Comparison of ENCODE assay signal across 1 cellular context in genomic region chr12:54262403-54262925, GRCh38.
TF ChIP-seq lines count a peak whose summit lies in the region.

No MANE protein-coding gene starts in this region.

TF ChIP-seq in K562, 482 proteins besides CTCF, POLR2A, EP300 and RAD21 (continued from another document and continues in another):
- peak; percentile 97 for TF ChIP-seq ATF3 (IDR thresholded peaks at IDR 0.05)
- no peak for TF ChIP-seq ATF3 (CRISPR knock-in tag; conservative IDR thresholded peaks at IDR 0.05)
- no peak for TF ChIP-seq TAF15 (IDR thresholded peaks at IDR 0.05; ENCODE audit: low read depth, low read length)
- peak; percentile 89 for TF ChIP-seq MECOM (CRISPR knock-in tag; IDR thresholded peaks at IDR 0.05)
- peak; percentile 55; the same call in 1 of the 2 replicates for TF ChIP-seq MYNN (IDR thresholded peaks at IDR 0.05)
- no peak for TF ChIP-seq MYNN (CRISPR knock-in tag; IDR thresholded peaks at IDR 0.05)
- no peak for TF ChIP-seq PBX2 (CRISPR knock-in tag; IDR thresholded peaks at IDR 0.05; ENCODE audit: low read depth)
- peak; percentile 97 for TF ChIP-seq PBX2 (tag; conservative IDR thresholded peaks at IDR 0.05; ENCODE audit: low read depth)
- TF ChIP-seq CBX2 (IDR thresholded peaks at IDR 0.05; ENCODE audit: insufficient read depth, low read length, poor library complexity, severe bottlenecking): no peak
- no peak for TF ChIP-seq CUX1 (CRISPR knock-in tag; IDR thresholded peaks at IDR 0.05)
- TF ChIP-seq L3MBTL2 (IDR thresholded peaks at IDR 0.05): 0 out of 2 replicates have a peak, but pooled peaks have one; percentile 33
- TF ChIP-seq ZNF133 (CRISPR knock-in tag; IDR thresholded peaks at IDR 0.05): no peak
- TF ChIP-seq ZBTB43 (CRISPR knock-in tag; IDR thresholded peaks at IDR 0.05): no peak
- TF ChIP-seq MITF (IDR thresholded peaks at IDR 0.05): no peak
- peak; percentile 90 for TF ChIP-seq CTBP1 (IDR thresholded peaks at IDR 0.05; ENCODE audit: borderline replicate concordance)
- TF ChIP-seq NBN (IDR thresholded peaks at IDR 0.05; ENCODE audit: low read depth): peak; percentile 81; the same call in 1 of the 2 replicates
- TF ChIP-seq IFI16 (CRISPR knock-in tag; IDR thresholded peaks at IDR 0.05): no peak
- TF ChIP-seq ZNF395 (CRISPR knock-in tag; IDR thresholded peaks at IDR 0.05): 0 out of 2 replicates have a peak, but pooled peaks have one; percentile 54
- TF ChIP-seq ZBTB17 (CRISPR knock-in tag; IDR thresholded peaks at IDR 0.05): 0 out of 2 replicates have a peak, but pooled peaks have one; percentile 6
- no peak for TF ChIP-seq PRPF4 (IDR thresholded peaks at IDR 0.05; ENCODE audit: insufficient read depth, low read depth, low read length, poor library complexity, severe bottlenecking)
- peak; percentile 98 for TF ChIP-seq MEIS2 (IDR thresholded peaks at IDR 0.05; ENCODE audit: partially characterized antibody)
- 0 out of 2 replicates have a peak, but pooled peaks have one; percentile 49 for TF ChIP-seq NCOA1 (IDR thresholded peaks at IDR 0.05; ENCODE audit: low read depth)
- peak in 1 of 2 experiments; percentile 49; a peak in 1 of 4 replicates for TF ChIP-seq RCOR1 (IDR thresholded peaks at IDR 0.05; ENCODE audit: borderline replicate concordance in 1 of 2, low read depth in 2 of 2, low read length in 2 of 2)
- 0 out of 2 replicates have a peak, but pooled peaks have one; percentile 12 for TF ChIP-seq CXXC5 (CRISPR knock-in tag; IDR thresholded peaks at IDR 0.05)
- TF ChIP-seq PHF21A (IDR thresholded peaks at IDR 0.05; ENCODE audit: borderline replicate concordance, low read depth): no peak
- TF ChIP-seq ATF1 (CRISPR knock-in tag; IDR thresholded peaks at IDR 0.05): no peak
- peak; percentile 82 for TF ChIP-seq ATF1 (tag; IDR thresholded peaks at IDR 0.05)
- TF ChIP-seq ZNF639 (CRISPR knock-in tag; conservative IDR thresholded peaks at IDR 0.05 in 1 of 2, IDR thresholded peaks at IDR 0.05 in 1 of 2): peak in 1 of 2 experiments; percentile 26; a peak in 1 of 4 replicates
- no peak for TF ChIP-seq RHOXF2B (CRISPR knock-in tag; conservative IDR thresholded peaks at IDR 0.05)
- TF ChIP-seq ZNF586 (CRISPR knock-in tag; conservative IDR thresholded peaks at IDR 0.05): no peak
- no peak for TF ChIP-seq ZNF140 (CRISPR knock-in tag; IDR thresholded peaks at IDR 0.05)
- TF ChIP-seq GATAD2A (IDR thresholded peaks at IDR 0.05): no peak
- no peak for TF ChIP-seq TCFL5 (CRISPR knock-in tag; conservative IDR thresholded peaks at IDR 0.05)
- TF ChIP-seq NR2C2 (CRISPR knock-in tag; IDR thresholded peaks at IDR 0.05): no peak
- TF ChIP-seq NR2C2 (tag; IDR thresholded peaks at IDR 0.05): peak; percentile 90
- TF ChIP-seq MBD1 (CRISPR knock-in tag; IDR thresholded peaks at IDR 0.05): no peak
- TF ChIP-seq ZBTB9 (CRISPR knock-in tag; IDR thresholded peaks at IDR 0.05): no peak
- TF ChIP-seq MAZ (CRISPR knock-in tag; conservative IDR thresholded peaks at IDR 0.05 in 1 of 2, IDR thresholded peaks at IDR 0.05 in 1 of 2): peak in 1 of 2 experiments; percentile 26; a peak in 1 of 4 replicates
- TF ChIP-seq CREB1 (IDR thresholded peaks at IDR 0.05): 0 out of 2 replicates have a peak, but pooled peaks have one; percentile 47
- no peak for TF ChIP-seq CREB1 (CRISPR knock-in tag; IDR thresholded peaks at IDR 0.05)
- no peak for TF ChIP-seq E2F6 (IDR thresholded peaks at IDR 0.05; ENCODE audit: borderline replicate concordance in 1 of 2, extremely low read depth in 1 of 2, insufficient read depth in 1 of 2, insufficient read length in 1 of 2, low read depth in 1 of 2, low read length in 1 of 2, poor library complexity in 1 of 2, severe bottlenecking in 1 of 2)
- TF ChIP-seq ZC3H4 (CRISPR knock-in tag; IDR thresholded peaks at IDR 0.05; ENCODE audit: borderline replicate concordance): no peak
- peak; percentile 13 to 41; a peak in 2 of 4 replicates for TF ChIP-seq KDM1A (IDR thresholded peaks at IDR 0.05)
- peak in 1 of 2 experiments; percentile 36; a peak in 1 of 4 replicates for TF ChIP-seq ARNT (IDR thresholded peaks at IDR 0.05)
- TF ChIP-seq TEAD1 (CRISPR knock-in tag; IDR thresholded peaks at IDR 0.05): peak in 1 of 2 experiments; percentile 91; a peak in 2 of 4 replicates
- TF ChIP-seq EGR1 (conservative IDR thresholded peaks at IDR 0.05): no peak
- TF ChIP-seq HDAC2 (IDR thresholded peaks at IDR 0.05): peak; percentile 54; the same call in 1 of the 2 replicates
- TF ChIP-seq ZNF354B (CRISPR knock-in tag; IDR thresholded peaks at IDR 0.05): no peak
- peak; percentile 82 for TF ChIP-seq NFIC (IDR thresholded peaks at IDR 0.05)
